In the genomic region with DNA sequence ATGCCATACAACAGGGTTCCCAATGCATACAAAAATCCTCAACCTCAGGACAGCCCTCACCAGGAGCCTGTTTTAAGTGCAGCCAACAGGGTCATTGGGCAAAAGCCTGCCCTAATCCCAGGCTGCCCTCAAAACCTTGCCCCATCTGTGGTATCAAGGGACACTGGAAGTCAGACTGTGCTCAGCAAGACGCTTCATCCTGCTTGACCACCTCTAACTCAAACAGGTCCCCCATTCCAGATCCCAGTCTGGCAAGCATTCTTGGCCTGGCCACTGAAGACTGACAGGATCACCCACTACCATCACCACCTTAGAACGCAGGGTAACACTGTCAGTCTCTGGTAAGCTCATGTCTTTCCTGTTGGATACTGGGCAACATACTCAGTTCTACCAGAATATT, we compare ENCODE assay signal across 1 cellular context.
TF ChIP-seq lines count a peak whose summit lies in the region.

No MANE protein-coding gene starts in this region.

TF ChIP-seq in HepG2, 621 proteins besides CTCF, POLR2A, EP300 and RAD21:
- TF ChIP-seq ZKSCAN5 (CRISPR knock-in tag; IDR thresholded peaks at IDR 0.05) = no peak
- TF ChIP-seq ZNF331 (CRISPR knock-in tag; IDR thresholded peaks at IDR 0.05) = peak; percentile 99
